Comparison of ENCODE assay signal across 27 cellular contexts in genomic region chr10:78448994-78449418, GRCh38.
DNase-seq lines count a peak whose midpoint lies in the region; ATAC-seq, FAIRE-seq and TF ChIP-seq lines count a peak whose summit lies in the region.
"Had no signal": no experiment of that assay in that cellular context is flagged by ENCODE, and none has a peak within 500 bp of the region (broad histone marks: within the 10 kb centered on the region; RNA-seq: fewer than 3 reads in every experiment).

No MANE protein-coding gene starts in this region.

- no peak overlapping the region for H3K4ac ChIP-seq in IMR-90 (ENCODE audit: low read depth, low read length)

- DNase-seq in IMR-90 (no peak), NB4 (ENCODE audit: low read depth) (peak; percentile 18), K562 (ENCODE audit: extremely low read depth in 1 of 4, low spot score in 3 of 4) (peak; percentile 16 to 82 (median 76)), neural crest cell (ENCODE audit: low read depth, low spot score) (no peak)
- DNase-seq: Calu3; CD8-positive, alpha-beta memory T cell; DND-41; GM23248; KG1; NCI-H1105; NCI-H1436 treated with DMSO at 0.1 percent for 48 hours; NCI-H2029; NCI-H446 treated with DMSO at 0.1 percent for 48 hours; NCI-H526; NCI-H82; SHP77; T-cell had no signal

- dilution Hi-C loops in IMR-90 (cut with HindIII; ENCODE audit: low sequenced_read_pairs, unreplicated experiment), result no loop called here

- peaks cover 19% of the 10 kb centered on the region for H3K4me1 Mint-ChIP-seq in neural crest cell
- H3K4me1 Mint-ChIP-seq: B cell; CD8-positive, alpha-beta memory T cell; T-cell had no signal

- CTCF ChIA-PET in IMR-90 (lab: Yijun Ruan, JAX), result no interaction called here
- CTCF ChIA-PET in K562 (lab: Yijun Ruan, JAX; ENCODE audit: low intra/inter-chr PET ratio), result no interaction called here

- H4K5ac ChIP-seq in IMR-90 (ENCODE audit: low read depth, low read length), result no peak overlapping the region

- H3K9me1 ChIP-seq in IMR-90 (ENCODE audit: insufficient read depth, low read length) (peaks cover 27% of the 10 kb centered on the region), K562 (ENCODE audit: control insufficient read depth, insufficient read depth, low read length) (no peaks in the 10 kb centered on the region)

- no peak overlapping the region for H3K27ac ChIP-seq in IMR-90 (ENCODE audit: insufficient read depth, low read length)
- no peak overlapping the region for H3K27ac ChIP-seq in K562 (ENCODE audit: extremely low read depth, low read depth, low read length)
- H3K27ac ChIP-seq: C4-2B, GM23248, RWPE1 had no signal

- no peaks in the 10 kb centered on the region for H3K27me3 ChIP-seq in IMR-90 (ENCODE audit: control insufficient read depth, insufficient read depth, low read length)
- peaks cover 10 to 34% of the 10 kb centered on the region in 2 experiments; a peak in 3 of 5 replicates for H3K27me3 ChIP-seq in K562 (ENCODE audit: control insufficient read depth in 2 of 2, insufficient read depth in 2 of 2, low read length in 2 of 2)

- in situ Hi-C loops in IMR-90 (cut with MboI; ENCODE audit: low sequenced_read_pairs) (no loop called here), K562 (cut with MboI) (no loop called here)

- TF ChIP-seq RAD21 in IMR-90 (IDR thresholded peaks at IDR 0.05; ENCODE audit: low read length) (no peak), K562 (CRISPR knock-in tag; conservative IDR thresholded peaks at IDR 0.05 in 1 of 2, IDR thresholded peaks at IDR 0.05 in 1 of 2) (no peak)

- peak; percentile 84 for FAIRE-seq in K562 (lab: Jason Lieb, UNC)
- FAIRE-seq: GM12892, HepG2 had no signal

- H4K20me1 ChIP-seq in IMR-90 (ENCODE audit: insufficient read depth, low read length), result peaks cover 3% of the 10 kb centered on the region; the same call in 1 of the 2 replicates
- no peaks in the 10 kb centered on the region for H4K20me1 ChIP-seq in K562 (replicated peaks; ENCODE audit: control insufficient read depth, insufficient read depth, low read length)

- no peak for ATAC-seq in IMR-90 (ENCODE audit: low read depth)
- peak; percentile 81 for ATAC-seq in K562
- ATAC-seq in HG03442 (IDR thresholded peaks at IDR 0.05; ENCODE audit: unreplicated experiment), result no peak
- ATAC-seq in GM18858 (IDR thresholded peaks at IDR 0.05; ENCODE audit: unreplicated experiment), result no peak
- ATAC-seq in HG02642 (IDR thresholded peaks at IDR 0.05; ENCODE audit: poor library complexity, unreplicated experiment), result no peak
- no peak for ATAC-seq in HG02852 (IDR thresholded peaks at IDR 0.05; ENCODE audit: unreplicated experiment)
- ATAC-seq: HepG2, Panc1, T-cell had no signal

- H3K79me2 ChIP-seq in K562 (ENCODE audit: control insufficient read depth, insufficient read depth, low read length), result no peaks in the 10 kb centered on the region

- H3K4me1 ChIP-seq in IMR-90 (ENCODE audit: control insufficient read depth, insufficient read depth, low read length) (peaks cover 10% of the 10 kb centered on the region), K562 (replicated peaks in 1 of 2; ENCODE audit: control insufficient read depth in 2 of 2, insufficient read depth in 2 of 2, low read length in 2 of 2) (no peaks in the 10 kb centered on the region)

- WGBS in IMR-90 (ENCODE audit: extremely low coverage in 2 of 2, insufficient read length in 1 of 2), 2 experiments, result 100% methylated on average over 1 to 2 of the region's 2 CpGs
- 8% methylated on average over 2 of the region's 2 CpGs for WGBS in K562 (ENCODE audit: insufficient coverage, low coverage, missing lambda C conversion rate)

- no peak overlapping the region for H3K56ac ChIP-seq in IMR-90 (ENCODE audit: extremely low read depth, insufficient read depth, low read length)

- intact Hi-C loops in IMR-90 (cut with micrococcal nuclease), result no loop called here
- intact Hi-C loops in K562 (cut with micrococcal nuclease), result no loop called here

- no peak overlapping the region for H4K91ac ChIP-seq in IMR-90 (ENCODE audit: insufficient read depth, low read depth, low read length)

- TF ChIP-seq POLR2A in IMR-90 (IDR thresholded peaks at IDR 0.05; ENCODE audit: low read depth, low read length) (no peak), NB4 (IDR thresholded peaks at IDR 0.05; ENCODE audit: extremely low read depth, insufficient read length) (no peak), K562 (conservative IDR thresholded peaks at IDR 0.05) (no peak)

- POLR2A ChIA-PET in IMR-90 (lab: Charles Lee; ENCODE audit: unreplicated experiment), result no interaction called here
- POLR2A ChIA-PET in K562 (lab: Yijun Ruan, JAX), result interaction anchor here (0.9 to 1.7 kb wide), 3 partner anchors 9 to 18 kb away, joined by 3 to 6 read pairs (median 3); no protein-coding TSS in a partner anchor

- no peak overlapping the region for H2BK120ac ChIP-seq in IMR-90 (ENCODE audit: low read depth, low read length)

- H3K23ac ChIP-seq in IMR-90 (ENCODE audit: low read depth, low read length), result no peak overlapping the region

- H3K14ac ChIP-seq in IMR-90 (replicated peaks; ENCODE audit: low read depth, low read length), result no peak overlapping the region

- 0 out of 4 replicates have a peak, but pooled peaks cover 0 to 2% of the 10 kb centered on the region in 2 experiments for H3K79me1 ChIP-seq in IMR-90 (ENCODE audit: low read depth in 1 of 2, low read length in 2 of 2)

- peak overlapping the region; percentile 16; the same call in 1 of the 2 replicates for H2AK5ac ChIP-seq in IMR-90 (ENCODE audit: low read depth, low read length)

- H3K4me3 ChIP-seq in IMR-90 (ENCODE audit: insufficient read depth, low read depth, low read length) (no peak overlapping the region), NB4 (ENCODE audit: low read depth, low read length) (no peak overlapping the region), K562 (no peak overlapping the region)
- H3K4me3 ChIP-seq: GM23248 had no signal

- no peak overlapping the region for H3K4me3 Mint-ChIP-seq in neural crest cell
- H3K4me3 Mint-ChIP-seq: B cell; CD8-positive, alpha-beta memory T cell; T-cell had no signal

- H2BK15ac ChIP-seq in IMR-90 (ENCODE audit: low read depth, low read length), result no peak overlapping the region

- no peak overlapping the region for H2BK5ac ChIP-seq in IMR-90 (ENCODE audit: low read depth, low read length, poor library complexity, severe bottlenecking)

- BruUV-seq in IMR-90 (replicated peaks; lab: Mats Ljungman, UMichigan) (no TSS peak), K562 (replicated peaks; lab: Mats Ljungman, UMichigan) (no TSS peak)

- H2AK9ac ChIP-seq in IMR-90 (replicated peaks; ENCODE audit: low read depth, low read length, poor library complexity), result no peak overlapping the region

- H2AFZ ChIP-seq in IMR-90 (replicated peaks; ENCODE audit: low read length, poor library complexity) (no peak overlapping the region), K562 (ENCODE audit: low read depth, low read length) (peak overlapping the region; percentile 69)
- H2AFZ ChIP-seq: GM23248 had no signal

- no peaks in the 10 kb centered on the region for H3K27me3 Mint-ChIP-seq in neural crest cell (ENCODE audit: low read depth)

- H3K9me3 Mint-ChIP-seq in neural crest cell, result no peaks in the 10 kb centered on the region
- H3K9me3 Mint-ChIP-seq: CD8-positive, alpha-beta memory T cell; T-cell had no signal

- no peak for TF ChIP-seq EP300 in K562 (IDR thresholded peaks at IDR 0.05; ENCODE audit: low read length)

- no peak overlapping the region for H3K4me2 ChIP-seq in IMR-90 (ENCODE audit: low read depth, low read length)
- H3K4me2 ChIP-seq in K562 (ENCODE audit: insufficient read depth, low read length), result peak overlapping the region; percentile 23; the same call in 1 of the 2 replicates

- H3K18ac ChIP-seq in IMR-90 (ENCODE audit: low read depth, low read length), result no peak overlapping the region

- H3K36me3 ChIP-seq in IMR-90 (ENCODE audit: control insufficient read depth, insufficient read depth, low read length) (no peaks in the 10 kb centered on the region), K562 (ENCODE audit: control insufficient read depth, insufficient read depth, low read length) (no peaks in the 10 kb centered on the region)

- H2BK20ac ChIP-seq in IMR-90 (ENCODE audit: low read depth, low read length), result no peak overlapping the region

- no peak overlapping the region for H3K9ac ChIP-seq in IMR-90 (ENCODE audit: low read depth, low read length)
- no peak overlapping the region for H3K9ac ChIP-seq in K562 (ENCODE audit: insufficient read depth in 1 of 2, low read depth in 2 of 2, low read length in 2 of 2)
- H3K9ac ChIP-seq: GM23248 had no signal

- H3K9me3 ChIP-seq in IMR-90 (ENCODE audit: control insufficient read depth, insufficient read depth, low read length) (no peaks in the 10 kb centered on the region), K562 (replicated peaks; ENCODE audit: control insufficient read depth, insufficient read depth, low read depth, low read length) (no peaks in the 10 kb centered on the region)

- H4K8ac ChIP-seq in IMR-90 (ENCODE audit: low read depth in 2 of 2, low read length in 2 of 2), result no peak overlapping the region

- H3K27ac Mint-ChIP-seq in neural crest cell (ENCODE audit: unreplicated experiment), result peak overlapping the region; percentile 4
- H3K27ac Mint-ChIP-seq: B cell; CD8-positive, alpha-beta memory T cell; T-cell had no signal

- TF ChIP-seq CTCF in IMR-90 (conservative IDR thresholded peaks at IDR 0.05; ENCODE audit: low read depth, low read length) (no peak), NB4 (IDR thresholded peaks at IDR 0.05; ENCODE audit: low read depth, low read length) (no peak), K562 (IDR thresholded peaks at IDR 0.05 in 2 of 3, conservative IDR thresholded peaks at IDR 0.05 in 1 of 3; ENCODE audit: insufficient read depth in 2 of 3, low read depth in 1 of 3, low read length in 3 of 3) (no peak), neural crest cell (conservative IDR thresholded peaks at IDR 0.05) (no peak)

- no peaks in the 10 kb centered on the region for H3K36me3 Mint-ChIP-seq in neural crest cell (ENCODE audit: low read depth)
- H3K36me3 Mint-ChIP-seq: CD8-positive, alpha-beta memory T cell; T-cell had no signal

TF ChIP-seq in IMR-90, 13 proteins besides CTCF, POLR2A, EP300 and RAD21 (continues in another document):
- TF ChIP-seq USF2 (IDR thresholded peaks at IDR 0.05; ENCODE audit: low read depth, low read length), result 0 out of 2 replicates have a peak, but pooled peaks have one; percentile 18

TF ChIP-seq in K562, 482 proteins besides CTCF, POLR2A, EP300 and RAD21 (continues in another document):
- TF ChIP-seq OTX1 (CRISPR knock-in tag; IDR thresholded peaks at IDR 0.05) (0 out of 2 replicates have a peak, but pooled peaks have one; percentile 67), ELF1 (tag; IDR thresholded peaks at IDR 0.05) (peak; percentile 96), NFYB (IDR thresholded peaks at IDR 0.05; ENCODE audit: extremely low read depth, insufficient read length) (peak; percentile 3)

Comparison
In these comparisons a context has a peak if more than half of its experiments do, and no peak if none do; other contexts are left out.
1. DNase-seq: peak in NB4 (single experiment) and K562 (4 of 4); none in IMR-90 (single experiment) and neural crest cell (single experiment).